8 cellular contexts compared by ENCODE assay signal in genomic region chr15:90868261-90868689, GRCh38. TPM values are rescaled to one million over a fixed set of nuclear protein-coding genes. Genes with fewer than 3 reads are reported as not detected.
DNase-seq lines count a peak whose midpoint lies in the region; ATAC-seq and TF ChIP-seq lines count a peak whose summit lies in the region.

TSS of gene FURIN (plus strand) at chr15:90868588. CDS start at chr15:90875741, 7,153 bp downstream.

- no TSS peak for BruUV-seq in Calu3 (replicated peaks; lab: Mats Ljungman, UMichigan)
- BruUV-seq in OCI-LY7 (replicated peaks; lab: Mats Ljungman, UMichigan), result no TSS peak

- CTCF ChIA-PET in Calu3 (lab: Charles Lee), result no interaction called here
- CTCF ChIA-PET in OCI-LY7 (lab: Charles Lee; ENCODE audit: unreplicated experiment), result no interaction called here

- H4K20me1 ChIP-seq in OCI-LY7 (ENCODE audit: insufficient read depth, low read length) (no peaks in the 10 kb centered on the region; the same call in 1 of the 2 replicates), neural progenitor cell (ENCODE audit: low read depth) (peaks cover 7% of the 10 kb centered on the region)

- intact Hi-C loops in Calu3 (cut with micrococcal nuclease; ENCODE audit: unreplicated experiment), result no loop called here
- intact Hi-C loops in OCI-LY7 (cut with micrococcal nuclease; ENCODE audit: unreplicated experiment), result no loop called here

- in situ Hi-C loops in endometrial microvascular endothelial cells (cut with HindIII; ENCODE audit: inconsistent ontology term, low pct_unique_long_range_greater_than_20kb, low sequenced_read_pairs), result no loop called here

- H3K27me3 Mint-ChIP-seq in Calu3 (ENCODE audit: unreplicated experiment) (no peaks in the 10 kb centered on the region), neural progenitor cell (ENCODE audit: insufficient read depth, low read depth) (peaks cover 8% of the 10 kb centered on the region)

- TF ChIP-seq CTCF in Calu3 (IDR thresholded peaks at IDR 0.05; ENCODE audit: unreplicated experiment), result no peak
- no peak for TF ChIP-seq CTCF in OCI-LY7 (conservative IDR thresholded peaks at IDR 0.05; ENCODE audit: low read length)
- no peak for TF ChIP-seq CTCF in neural progenitor cell (IDR thresholded peaks at IDR 0.05)

- no peaks in the 10 kb centered on the region for H3K79me2 ChIP-seq in OCI-LY7 (ENCODE audit: insufficient read depth, low read depth, low read length)
- H3K79me2 ChIP-seq in neural progenitor cell (ENCODE audit: low read depth), result peaks cover 4% of the 10 kb centered on the region

- H3K36me3 Mint-ChIP-seq in Calu3 (ENCODE audit: insufficient read depth, unreplicated experiment), result peaks cover 41% of the 10 kb centered on the region
- H3K36me3 Mint-ChIP-seq in neural progenitor cell, result peaks cover 2% of the 10 kb centered on the region

- H3K27ac ChIP-seq in OCI-LY7 (ENCODE audit: low read depth, low read length, poor library complexity, severe bottlenecking), result no peak within 1 kb of the TSS
- H3K27ac ChIP-seq in neural progenitor cell, result no peak within 1 kb of the TSS

- ATAC-seq in HG03378 (IDR thresholded peaks at IDR 0.05; ENCODE audit: unreplicated experiment) (no peak), GM18870 (IDR thresholded peaks at IDR 0.05; ENCODE audit: unreplicated experiment) (no peak), GM19463 (IDR thresholded peaks at IDR 0.05; ENCODE audit: unreplicated experiment) (no peak)

- H3K9me3 ChIP-seq in OCI-LY7 (ENCODE audit: low read length) (no peaks in the 10 kb centered on the region), neural progenitor cell (ENCODE audit: low read depth) (no peaks in the 10 kb centered on the region)

- peak within 1 kb of the TSS; percentile 24; the same call in 1 of the 2 replicates for H2AFZ ChIP-seq in OCI-LY7 (ENCODE audit: low read length)
- H2AFZ ChIP-seq in neural progenitor cell (replicated peaks), result no peak within 1 kb of the TSS

- H3K27me3 ChIP-seq in neural progenitor cell, result no peaks in the 10 kb centered on the region

- H3K36me3 ChIP-seq in OCI-LY7 (ENCODE audit: insufficient read depth, low read length) (no peaks in the 10 kb centered on the region), neural progenitor cell (no peaks in the 10 kb centered on the region)

- H3K9ac ChIP-seq in neural progenitor cell, result no peak within 1 kb of the TSS

- H3K27ac Mint-ChIP-seq in Calu3 (ENCODE audit: unreplicated experiment) (peak within 1 kb of the TSS; percentile 85), neural progenitor cell (no peak within 1 kb of the TSS)

- no peaks in the 10 kb centered on the region for H3K9me2 ChIP-seq in OCI-LY7 (ENCODE audit: insufficient read depth, low read length)

- peaks cover 36% of the 10 kb centered on the region for H3F3A ChIP-seq in neural progenitor cell (ENCODE audit: low read depth)

- peak within 1 kb of the TSS; percentile 90; the same call in 1 of the 2 replicates for H3K4me2 ChIP-seq in OCI-LY7 (ENCODE audit: low read length)
- H3K4me2 ChIP-seq in neural progenitor cell, result peak within 1 kb of the TSS; percentile 12

- H3K4me1 ChIP-seq in OCI-LY7 (ENCODE audit: insufficient read depth, low read length, poor library complexity, severe bottlenecking), result peaks cover 36% of the 10 kb centered on the region
- peaks cover 28% of the 10 kb centered on the region for H3K4me1 ChIP-seq in neural progenitor cell

- DNase-seq in Calu3, result no peak
- DNase-seq in OCI-LY7 (ENCODE audit: low spot score), result no peak
- DNase-seq in neural progenitor cell (ENCODE audit: low spot score), result no peak
- DNase-seq in NCI-H524 treated with DMSO at 0.1 percent for 48 hours (lab: John Stamatoyannopoulos, UW), result no peak

- H3K4me3 ChIP-seq in OCI-LY7 (ENCODE audit: low read depth, low read length, poor library complexity, severe bottlenecking) (no peak within 1 kb of the TSS), neural progenitor cell (no peak within 1 kb of the TSS)

- H3K9me3 Mint-ChIP-seq in Calu3 (ENCODE audit: low read depth, unreplicated experiment) (no peaks in the 10 kb centered on the region), neural progenitor cell (no peaks in the 10 kb centered on the region)

- H3K4me1 Mint-ChIP-seq in Calu3 (ENCODE audit: low read depth, unreplicated experiment) (peaks cover 57% of the 10 kb centered on the region), neural progenitor cell (peaks cover 39% of the 10 kb centered on the region)

- no peak within 1 kb of the TSS for H3K4me3 Mint-ChIP-seq in Calu3 (ENCODE audit: low read depth, unreplicated experiment)
- peak within 1 kb of the TSS; percentile 41 for H3K4me3 Mint-ChIP-seq in neural progenitor cell

- POLR2A ChIA-PET in OCI-LY7 (lab: Charles Lee), result interaction anchor here (0.7 kb wide), 1 partner anchor 24 kb away, joined by 4 read pairs; no protein-coding TSS in a partner anchor

RNA-seq across cellular contexts. Expression of gene FURIN, which starts in this region (rescaled TPM):
- 61.7 and 76.6 TPM in 2 replicates for total RNA-seq in Calu3 (2022)
- 2.1 and 4.9 TPM in 2 replicates for total RNA-seq in OCI-LY7 (2014; rRNA removed; shearing (Covaris generic))
- 7.4 and 10.3 TPM in 2 replicates for total RNA-seq in OCI-LY7 (2022)
- 156 TPM for total RNA-seq in endometrial microvascular endothelial cells (ENCODE audit: inconsistent ontology term)
- total RNA-seq in neural progenitor cell (ENCODE audit: low replicate concordance), result 8.3 and 18.8 TPM in 2 replicates
